1 cellular context compared by ENCODE assay signal in genomic region chr4:168536448-168536847, GRCh38.
TF ChIP-seq lines count a peak whose summit lies in the region.

No MANE protein-coding gene starts in this region.

TF ChIP-seq in HepG2, 621 proteins besides CTCF, POLR2A, EP300 and RAD21:
- TF ChIP-seq SYNCRIP (IDR thresholded peaks at IDR 0.05; ENCODE audit: insufficient read depth, low read depth, low read length) (no peak), CHD2 (IDR thresholded peaks at IDR 0.05; ENCODE audit: low read depth, low read length) (peak; percentile 77)
